1 cellular context compared by ENCODE assay signal in genomic region chr16:89349947-89350633, GRCh38.
TF ChIP-seq lines count a peak whose summit lies in the region.

No MANE protein-coding gene starts in this region.

TF ChIP-seq in GM12878, 131 proteins besides CTCF, POLR2A, EP300 and RAD21 (continued from another document):
- TF ChIP-seq, protein P1, sequence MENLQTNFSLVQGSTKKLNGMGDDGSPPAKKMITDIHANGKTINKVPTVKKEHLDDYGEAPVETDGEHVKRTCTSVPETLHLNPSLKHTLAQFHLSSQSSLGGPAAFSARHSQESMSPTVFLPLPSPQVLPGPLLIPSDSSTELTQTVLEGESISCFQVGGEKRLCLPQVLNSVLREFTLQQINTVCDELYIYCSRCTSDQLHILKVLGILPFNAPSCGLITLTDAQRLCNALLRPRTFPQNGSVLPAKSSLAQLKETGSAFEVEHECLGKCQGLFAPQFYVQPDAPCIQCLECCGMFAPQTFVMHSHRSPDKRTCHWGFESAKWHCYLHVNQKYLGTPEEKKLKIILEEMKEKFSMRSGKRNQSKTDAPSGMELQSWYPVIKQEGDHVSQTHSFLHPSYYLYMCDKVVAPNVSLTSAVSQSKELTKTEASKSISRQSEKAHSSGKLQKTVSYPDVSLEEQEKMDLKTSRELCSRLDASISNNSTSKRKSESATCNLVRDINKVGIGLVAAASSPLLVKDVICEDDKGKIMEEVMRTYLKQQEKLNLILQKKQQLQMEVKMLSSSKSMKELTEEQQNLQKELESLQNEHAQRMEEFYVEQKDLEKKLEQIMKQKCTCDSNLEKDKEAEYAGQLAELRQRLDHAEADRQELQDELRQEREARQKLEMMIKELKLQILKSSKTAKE (IDR thresholded peaks at IDR 0.05; ENCODE audit: low read depth, poor library complexity, severe bottlenecking), result peak; percentile 16
- peak; percentile 92 for TF ChIP-seq RUNX3 (IDR thresholded peaks at IDR 0.05; ENCODE audit: low read length)
- TF ChIP-seq CREM (IDR thresholded peaks at IDR 0.05; ENCODE audit: low read depth), result peak; percentile 55; the same call in 1 of the 2 replicates
- TF ChIP-seq CREB1 (IDR thresholded peaks at IDR 0.05; ENCODE audit: low read depth), result peak; percentile 62; the same call in 1 of the 2 replicates
